ENCODE assay signal across 9 cellular contexts in the genomic region with DNA sequence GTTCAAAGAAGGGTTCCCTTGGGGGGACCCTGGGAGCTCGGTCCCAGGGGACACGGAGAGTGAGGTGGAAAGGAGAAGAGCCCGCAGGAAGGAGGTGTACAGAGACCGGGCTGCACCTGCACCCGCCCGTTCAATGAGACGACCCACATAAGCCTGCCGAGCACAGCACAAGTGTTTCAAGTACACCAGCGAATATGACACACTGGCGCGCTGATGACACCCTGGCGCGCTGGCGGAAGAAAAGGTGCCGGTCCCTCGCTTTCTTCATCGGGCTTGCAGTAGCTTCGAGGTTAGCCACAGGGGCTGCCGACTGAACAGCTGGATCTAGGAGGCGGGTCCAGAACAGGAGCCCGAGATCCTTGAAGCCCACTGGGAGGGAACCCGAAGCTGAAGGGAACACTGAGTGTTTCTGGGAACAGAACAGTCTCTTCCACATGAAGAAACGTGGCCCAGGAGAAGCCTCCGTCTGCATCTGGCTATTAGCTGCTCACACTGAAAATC. TPM values are rescaled to one million over a fixed set of nuclear protein-coding genes. Genes with fewer than 3 reads are reported as not detected.
DNase-seq lines count a peak whose midpoint lies in the region; ATAC-seq and TF ChIP-seq lines count a peak whose summit lies in the region.
"Had no signal": no experiment of that assay in that cellular context is flagged by ENCODE, and none has a peak within 500 bp of the region (broad histone marks: within the 10 kb centered on the region; RNA-seq: fewer than 3 reads in every experiment).

No MANE protein-coding gene starts in this region.

- H3K4me3 ChIP-seq in BLaER1 = peak overlapping the region; percentile 86
- H3K4me3 ChIP-seq in LNCaP clone FGC (ENCODE audit: low read depth, low read length) = peak overlapping the region; percentile 76
- H3K4me3 ChIP-seq in cardiac fibroblast (replicated peaks in 1 of 2; ENCODE audit: low read depth in 2 of 2, low read length in 2 of 2) = peak overlapping the region; percentile 69 to 81

- H4K20me1 ChIP-seq in BLaER1 = peaks cover 58% of the 10 kb centered on the region

- no peaks in the 10 kb centered on the region for H3K36me3 Mint-ChIP-seq in natural killer cell

- H3K4me1 Mint-ChIP-seq in natural killer cell = peaks cover 10 to 27% of the 10 kb centered on the region in 2 donors

- peak overlapping the region; percentile 68 to 74 for H3K27ac Mint-ChIP-seq in natural killer cell

- ATAC-seq in natural killer cell (no peak), GM19035 (IDR thresholded peaks at IDR 0.05; ENCODE audit: unreplicated experiment) (no peak)

- intact Hi-C loops in natural killer cell (cut with micrococcal nuclease) = loop anchor here (2.0 kb wide), 1 partner anchor 104 kb away; no protein-coding TSS in a partner anchor

- peak overlapping the region; percentile 91 for H3K9ac ChIP-seq in BLaER1

- no peaks in the 10 kb centered on the region for H3K27me3 ChIP-seq in BLaER1

- no peaks in the 10 kb centered on the region for H3K9me3 ChIP-seq in BLaER1

- H3K27ac ChIP-seq in BLaER1 = 0 out of 2 replicates have a peak overlapping the region, but pooled peaks have one; percentile 83

- H3K9me3 Mint-ChIP-seq in natural killer cell = no peaks in the 10 kb centered on the region

- TF ChIP-seq CTCF in LNCaP clone FGC (IDR thresholded peaks at IDR 0.05; ENCODE audit: control insufficient read depth, extremely low read depth, insufficient read depth) (no peak), cardiac fibroblast (IDR thresholded peaks at IDR 0.05; ENCODE audit: low read depth, low read length) (no peak), natural killer cell (IDR thresholded peaks at IDR 0.05) (no peak)

- peaks cover 34% of the 10 kb centered on the region for H3K4me1 ChIP-seq in BLaER1

- H3K4me3 Mint-ChIP-seq in natural killer cell = peak overlapping the region; percentile 86

- peak overlapping the region; percentile 99 for H3K4me2 ChIP-seq in BLaER1

- no peaks in the 10 kb centered on the region for H3K27me3 Mint-ChIP-seq in natural killer cell (ENCODE audit: low read depth in 2 of 2)

- DNase-seq in LNCaP clone FGC (ENCODE audit: low read depth) = no peak
- DNase-seq in cardiac fibroblast (ENCODE audit: low read depth in 2 of 2) = peak; percentile 4 to 13
- DNase-seq in natural killer cell = no peak
- DNase-seq in CD1c-positive myeloid dendritic cell (ENCODE audit: extremely low spot score) = no peak
- no peak for DNase-seq in DMS53 treated with DMSO at 0.1 percent for 48 hours (lab: John Stamatoyannopoulos, UW; ENCODE audit: unreplicated experiment)
- no peak for DNase-seq in NCI-H1092 treated with DMSO at 0.1 percent for 48 hours (lab: John Stamatoyannopoulos, UW)
- DNase-seq: SHP77 treated with DMSO at 0.1 percent for 48 hours had no signal

- H3K36me3 ChIP-seq in BLaER1 = peaks cover 44% of the 10 kb centered on the region

RNA-seq across cellular contexts. Expression of a gene that starts 1.4 kb away (rescaled TPM):
- total RNA-seq in natural killer cell = 100 to 1,000 TPM; 102 to 115 (median 113) TPM

RNA-seq across cellular contexts. Expression of a gene that starts 47.7 kb away (rescaled TPM):
- 10 to 100 TPM; 19.7 to 40.2 (median 25.4) TPM for total RNA-seq in natural killer cell

Comparison
In these comparisons a context has a peak if more than half of its experiments do, and no peak if none do; other contexts are left out.
1. DNase-seq: peak in cardiac fibroblast (2 of 2); none in LNCaP clone FGC (single experiment), natural killer cell (single experiment), CD1c-positive myeloid dendritic cell (single experiment), DMS53 treated with DMSO at 0.1 percent for 48 hours (single experiment) and NCI-H1092 treated with DMSO at 0.1 percent for 48 hours (single experiment).
2. Peak in every context shown above with its lines, with median percentiles within 50 percentile points of each other: H3K4me3 ChIP-seq.